Comparison of ENCODE assay signal across 8 cellular contexts in the genomic region with DNA sequence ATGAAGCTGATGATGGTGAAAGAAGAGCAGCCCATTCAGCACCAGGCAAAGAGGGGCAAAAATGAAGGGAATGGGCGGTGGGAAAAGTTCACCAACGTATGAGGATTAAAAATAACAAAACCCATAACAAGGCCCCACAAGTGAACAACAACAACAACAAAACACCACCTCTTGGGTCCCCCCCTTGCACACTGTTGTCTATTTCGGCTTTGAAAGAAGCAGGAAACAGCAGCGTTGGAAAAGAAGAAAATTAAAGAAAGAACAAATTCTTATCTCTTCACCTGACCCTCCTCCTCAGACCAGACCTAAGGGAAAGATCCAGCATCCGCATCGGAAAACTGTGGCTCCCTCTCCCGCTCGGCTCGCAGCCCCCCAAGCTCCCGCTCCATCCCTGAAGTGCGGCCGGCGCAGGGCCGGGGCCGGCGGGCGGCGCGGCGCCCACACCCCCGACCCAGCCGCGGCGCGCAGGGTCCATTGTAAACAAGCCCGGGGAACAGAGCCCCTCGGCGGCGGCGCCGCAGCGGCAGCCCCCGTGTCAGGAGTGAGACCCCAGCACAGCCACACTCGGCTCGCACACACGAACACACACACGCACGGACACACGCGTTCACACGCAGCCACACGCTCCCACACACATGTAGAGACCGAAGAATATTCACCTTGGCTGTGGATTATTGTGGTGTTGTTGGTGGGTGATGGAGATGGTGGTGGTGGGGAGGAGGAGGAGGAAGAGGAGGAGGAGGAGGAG. TPM values are rescaled to one million over a fixed set of nuclear protein-coding genes. Genes with fewer than 3 reads are reported as not detected.
A peak's percentile ranks its signal among the peaks of the same experiment; 100 is the strongest.
DNase-seq lines count a peak whose midpoint lies in the region; ATAC-seq lines count a peak whose summit lies in the region.

No MANE protein-coding gene starts in this region.

- H3K4me1 Mint-ChIP-seq in activated naive CD4-positive, alpha-beta T cell treated with anti-CD3 and anti-CD28 coated beads for 36 hours (ENCODE audit: low read depth): peaks cover 31% of the 10 kb centered on the region

- peak overlapping the region; percentile 93 for H3K4me3 Mint-ChIP-seq in activated naive CD4-positive, alpha-beta T cell treated with anti-CD3 and anti-CD28 coated beads for 36 hours

- peak overlapping the region; percentile 91 for H3K9ac ChIP-seq in endocrine pancreas (ENCODE audit: control insufficient read depth, insufficient read depth, low read length)

- H3K27ac Mint-ChIP-seq in activated naive CD4-positive, alpha-beta T cell treated with anti-CD3 and anti-CD28 coated beads for 36 hours: peak overlapping the region; percentile 100

- peak overlapping the region; percentile 100 for H3K27ac ChIP-seq in SJCRH30
- H3K27ac ChIP-seq in muscle layer of duodenum (ENCODE audit: low read length): peak overlapping the region; percentile 98

- CTCF ChIA-PET in activated naive CD4-positive, alpha-beta T cell treated with anti-CD3 and anti-CD28 coated beads for 36 hours (lab: Charles Lee): no interaction called here

- no peaks in the 10 kb centered on the region for H3K9me3 ChIP-seq in SJCRH30 (replicated peaks)
- no peaks in the 10 kb centered on the region for H3K9me3 ChIP-seq in endocrine pancreas (ENCODE audit: control insufficient read depth, low read length)
- H3K9me3 ChIP-seq in muscle layer of duodenum (ENCODE audit: control insufficient read depth in 1 of 2, low read length in 2 of 2): no peaks in the 10 kb centered on the region

- H3K27me3 ChIP-seq in SJCRH30: no peaks in the 10 kb centered on the region
- H3K27me3 ChIP-seq in endocrine pancreas (ENCODE audit: control insufficient read depth, insufficient read depth, low read length): no peaks in the 10 kb centered on the region
- no peaks in the 10 kb centered on the region for H3K27me3 ChIP-seq in muscle layer of duodenum (ENCODE audit: low read depth, low read length)

- DNase-seq in activated naive CD4-positive, alpha-beta T cell treated with anti-CD3 and anti-CD28 coated beads for 36 hours: peak; percentile 10
- DNase-seq in activated naive CD4-positive, alpha-beta T cell treated with Interleukin-2 at 50 U/mL for 16 hours: no peak
- DNase-seq in SJCRH30 (peak; percentile 32 to 42), T1000 (lab: John Stamatoyannopoulos, UW) (no peak)

- no peaks in the 10 kb centered on the region for H3K27me3 Mint-ChIP-seq in activated naive CD4-positive, alpha-beta T cell treated with anti-CD3 and anti-CD28 coated beads for 36 hours (ENCODE audit: low read depth)

- peaks cover 14% of the 10 kb centered on the region for H3K36me3 Mint-ChIP-seq in activated naive CD4-positive, alpha-beta T cell treated with anti-CD3 and anti-CD28 coated beads for 36 hours (ENCODE audit: low read depth)

- ATAC-seq in GM18909 (IDR thresholded peaks at IDR 0.05; ENCODE audit: poor library complexity, unreplicated experiment) (no peak), GM21723 (IDR thresholded peaks at IDR 0.05; ENCODE audit: unreplicated experiment) (no peak)

- peaks cover 13% of the 10 kb centered on the region; the same call in 1 of the 2 replicates for H3K4me1 ChIP-seq in SJCRH30
- peaks cover 29% of the 10 kb centered on the region for H3K4me1 ChIP-seq in endocrine pancreas (ENCODE audit: control insufficient read depth, insufficient read depth, low read length)
- H3K4me1 ChIP-seq in muscle layer of duodenum (ENCODE audit: control insufficient read depth in 1 of 2, insufficient read depth in 2 of 2, low read length in 2 of 2): peaks cover 0 to 5% of the 10 kb centered on the region in 2 donors

- no peaks in the 10 kb centered on the region for H3K9me3 Mint-ChIP-seq in activated naive CD4-positive, alpha-beta T cell treated with anti-CD3 and anti-CD28 coated beads for 36 hours

- intact Hi-C loops in activated naive CD4-positive, alpha-beta T cell treated with anti-CD3 and anti-CD28 coated beads for 36 hours (cut with micrococcal nuclease): loop anchor here (1.0 to 5.0 kb wide), 11 partner anchors 58 to 1932 kb away; a partner anchor contains a TSS

- H3K36me3 ChIP-seq in SJCRH30: no peaks in the 10 kb centered on the region
- no peaks in the 10 kb centered on the region for H3K36me3 ChIP-seq in endocrine pancreas (ENCODE audit: control insufficient read depth, insufficient read depth, low read length)
- peaks cover 0 to 11% of the 10 kb centered on the region in 2 donors for H3K36me3 ChIP-seq in muscle layer of duodenum (ENCODE audit: control insufficient read depth in 1 of 2, insufficient read depth in 2 of 2, low read length in 2 of 2)

- H3K4me3 ChIP-seq in SJCRH30 (peak overlapping the region; percentile 93), endocrine pancreas (ENCODE audit: control insufficient read depth, insufficient read depth, low read length) (peak overlapping the region; percentile 96), muscle layer of duodenum (ENCODE audit: low read depth in 1 of 2, low read length in 2 of 2) (peak overlapping the region; percentile 79 to 90)

RNA-seq across cellular contexts. Expression of a gene that starts 0.5 kb away (rescaled TPM):
- total RNA-seq in activated naive CD4-positive, alpha-beta T cell treated with anti-CD3 and anti-CD28 coated beads for 36 hours: 10 to 100 TPM; 11.0 to 12.7 TPM
- 2.7 and 5.1 TPM in 2 replicates for total RNA-seq in SJCRH30 (2014; rRNA removed; shearing (Covaris generic))

Comparison
In these comparisons a context has a peak if more than half of its experiments do, and no peak if none do; other contexts are left out.
1. DNase-seq: peak in activated naive CD4-positive, alpha-beta T cell treated with anti-CD3 and anti-CD28 coated beads for 36 hours (single experiment) and SJCRH30 (2 of 2); none in activated naive CD4-positive, alpha-beta T cell treated with Interleukin-2 at 50 U/mL for 16 hours (single experiment) and T1000 (single experiment).
2. Peak in every context shown above with its lines, with median percentiles within 50 percentile points of each other: H3K4me3 ChIP-seq.